Comparison of ENCODE assay signal across 8 cellular contexts in genomic region chr15:57031605-57032004, GRCh38.
DNase-seq lines count a peak whose midpoint lies in the region; ATAC-seq, FAIRE-seq and TF ChIP-seq lines count a peak whose summit lies in the region.

No MANE protein-coding gene starts in this region.

- ATAC-seq in A549 (no peak; a peak in 1 of 6 replicates), HG03175 (IDR thresholded peaks at IDR 0.05; ENCODE audit: unreplicated experiment) (no peak)

- no peak for TF ChIP-seq EP300 in A549 (IDR thresholded peaks at IDR 0.05)

- TF ChIP-seq RAD21 in A549 (conservative IDR thresholded peaks at IDR 0.05 in 1 of 2, IDR thresholded peaks at IDR 0.05 in 1 of 2), result no peak

- peaks cover 18% of the 10 kb centered on the region for H3K4me1 ChIP-seq in A549
- peaks cover 31% of the 10 kb centered on the region for H3K4me1 ChIP-seq in HUES6 (ENCODE audit: control insufficient read depth, insufficient read depth, low read length)
- peaks cover 6% of the 10 kb centered on the region for H3K4me1 ChIP-seq in mesenchymal stem cell (ENCODE audit: control insufficient read depth, insufficient read depth, low read depth, low read length)

- FAIRE-seq in A549 (lab: Jason Lieb, UNC), result no peak

- H3K4me3 ChIP-seq in A549 (no peak overlapping the region), HUES6 (ENCODE audit: low read depth, low read length) (no peak overlapping the region), mesenchymal stem cell (ENCODE audit: insufficient read depth in 1 of 2, low read depth in 1 of 2, low read length in 2 of 2) (no peak overlapping the region)

- intact Hi-C loops in posterior vena cava (cut with DNase I), result no loop called here

- peak in 1 of 2 experiments; percentile 49 for DNase-seq in A549 (ENCODE audit: low read depth in 1 of 2, low spot score in 1 of 2)
- peak; percentile 63 for DNase-seq in dermis blood vessel endothelial cell
- peak; percentile 69 for DNase-seq in mesenchymal stem cell
- DNase-seq in posterior vena cava (ENCODE audit: low spot score), result no peak
- no peak for DNase-seq in activated effector memory CD4-positive, alpha-beta T cell treated with anti-CD3 and anti-CD28 coated beads, Interleukin-2, amount 50 U/mL, for 16 hours
- DNase-seq in NCI-H526 (lab: John Stamatoyannopoulos, UW), result no peak

- H3K18ac ChIP-seq in mesenchymal stem cell (ENCODE audit: low read depth in 1 of 2, low read length in 2 of 2), result no peak overlapping the region

- no peak overlapping the region for H4K8ac ChIP-seq in mesenchymal stem cell (ENCODE audit: low read length)

- no peak overlapping the region for H2BK5ac ChIP-seq in mesenchymal stem cell (ENCODE audit: low read depth, low read length, poor library complexity, severe bottlenecking)

- H3K9ac ChIP-seq in HUES6 (ENCODE audit: low read length) (no peak overlapping the region), mesenchymal stem cell (ENCODE audit: low read length) (peak overlapping the region; percentile 62)

- no peak overlapping the region for H3K14ac ChIP-seq in mesenchymal stem cell (ENCODE audit: low read length in 2 of 2)

- no peak for TF ChIP-seq CTCF in A549 (IDR thresholded peaks at IDR 0.05)

- H3K9me3 ChIP-seq in A549 (no peaks in the 10 kb centered on the region), HUES6 (ENCODE audit: control insufficient read depth, insufficient read depth, low read depth, low read length) (no peaks in the 10 kb centered on the region), mesenchymal stem cell (ENCODE audit: control insufficient read depth, low read length) (no peaks in the 10 kb centered on the region)

- H3K27ac ChIP-seq in A549, result no peak overlapping the region
- H3K27ac ChIP-seq in HUES6 (ENCODE audit: low read depth, low read length), result peak overlapping the region; percentile 2; the same call in 1 of the 2 replicates
- peak overlapping the region; percentile 29 for H3K27ac ChIP-seq in mesenchymal stem cell (ENCODE audit: low read length, poor library complexity, severe bottlenecking)

- no peak overlapping the region for H4K91ac ChIP-seq in mesenchymal stem cell (ENCODE audit: low read length)

- H2AFZ ChIP-seq in mesenchymal stem cell (ENCODE audit: low read depth, low read length), result no peak overlapping the region

- 63% methylated on average over 1 of the region's 1 CpG for WGBS in A549 (ENCODE audit: missing lambda C conversion rate)
- WGBS in mesenchymal stem cell, result 10% methylated on average over 1 of the region's 1 CpG

- TF ChIP-seq POLR2A in A549 (IDR thresholded peaks at IDR 0.05; ENCODE audit: low read length), result no peak

- H3K27me3 ChIP-seq in HUES6 (ENCODE audit: control insufficient read depth, insufficient read depth, low read length), result no peaks in the 10 kb centered on the region
- no peaks in the 10 kb centered on the region for H3K27me3 ChIP-seq in mesenchymal stem cell (ENCODE audit: control insufficient read depth in 1 of 2, insufficient read depth in 1 of 2, low read length in 2 of 2)

- H2BK15ac ChIP-seq in mesenchymal stem cell (ENCODE audit: low read depth, poor library complexity, severe bottlenecking), result no peak overlapping the region

- H3K23ac ChIP-seq in mesenchymal stem cell (ENCODE audit: low read length in 2 of 2), result no peak overlapping the region

- H3K79me1 ChIP-seq in mesenchymal stem cell (replicated peaks; ENCODE audit: low read length, poor library complexity, severe bottlenecking), result peaks cover 14% of the 10 kb centered on the region

- H3K36me3 ChIP-seq in HUES6 (ENCODE audit: control insufficient read depth, insufficient read depth, low read length), result no peaks in the 10 kb centered on the region; the same call in 1 of the 2 replicates
- H3K36me3 ChIP-seq in mesenchymal stem cell (ENCODE audit: control insufficient read depth in 1 of 2, insufficient read depth in 2 of 2, low read depth in 1 of 2, low read length in 2 of 2), result no peaks in the 10 kb centered on the region

- H2BK120ac ChIP-seq in mesenchymal stem cell (ENCODE audit: low read depth, low read length), result no peak overlapping the region

- POLR2A ChIA-PET in A549 (lab: Yijun Ruan, JAX), result no interaction called here

- no peak overlapping the region for H2BK12ac ChIP-seq in mesenchymal stem cell (ENCODE audit: low read length in 2 of 2)

- H3K4me2 ChIP-seq in A549, result no peak overlapping the region
- H3K4me2 ChIP-seq in mesenchymal stem cell (ENCODE audit: low read length, poor library complexity, severe bottlenecking), result no peak overlapping the region

- H3K4ac ChIP-seq in mesenchymal stem cell (ENCODE audit: low read depth in 1 of 2, low read length in 2 of 2), result no peak overlapping the region

- no peak overlapping the region for H2AK5ac ChIP-seq in mesenchymal stem cell (ENCODE audit: low read length, severe bottlenecking)

- CTCF ChIA-PET in A549 (lab: Yijun Ruan, JAX), result interaction anchor here (0.9 to 1.6 kb wide), 5 partner anchors 9 to 137 kb away, joined by 3 to 4 read pairs (median 4); no protein-coding TSS in a partner anchor

TF ChIP-seq in A549, 52 proteins besides CTCF, POLR2A, EP300 and RAD21:
- TF ChIP-seq USF2 (IDR thresholded peaks at IDR 0.05), result peak; percentile 62
- TF ChIP-seq ZC3H11A (IDR thresholded peaks at IDR 0.05), result no peak
- no peak for TF ChIP-seq HOXB5 (CRISPR knock-in tag; IDR thresholded peaks at IDR 0.05)

Comparison
In these comparisons a context has a peak if more than half of its experiments do, and no peak if none do; other contexts are left out.
1. DNase-seq: peak in dermis blood vessel endothelial cell (single experiment) and mesenchymal stem cell (single experiment); none in posterior vena cava (single experiment), activated effector memory CD4-positive, alpha-beta T cell treated with anti-CD3 and anti-CD28 coated beads, Interleukin-2, amount 50 U/mL, for 16 hours (single experiment) and NCI-H526 (0 of 2).
2. H3K27ac ChIP-seq: peak in HUES6 (single experiment) and mesenchymal stem cell (single experiment); none in A549 (0 of 2).